ENCODE assay signal across 8 cellular contexts in genomic region chr3:53134631-53135232, GRCh38. TPM values are rescaled to one million over a fixed set of nuclear protein-coding genes. Genes with fewer than 3 reads are reported as not detected.
DNase-seq lines count a peak whose midpoint lies in the region; ATAC-seq, FAIRE-seq and TF ChIP-seq lines count a peak whose summit lies in the region.

No MANE protein-coding gene starts in this region.

- DNase-seq in Daoy (ENCODE audit: low read depth) (peak; percentile 65), GM23248 (peak; percentile 84), NCI-H1092 treated with DMSO at 0.1 percent for 48 hours (lab: John Stamatoyannopoulos, UW) (peak; percentile 62), breast epithelium (ENCODE audit: low spot score in 2 of 2) (peak; percentile 77 to 86), keratinocyte (ENCODE audit: low read depth, low spot score) (no peak)
- DNase-seq in stimulated activated CD4-positive, alpha-beta T cell treated with anti-CD3 and anti-CD28 coated beads, Interleukin-2, amount 100 ng/mL, for 48 hours = peak; percentile 52 to 58

- H3K4me1 ChIP-seq in GM23248 (ENCODE audit: insufficient read depth) (peaks cover 7% of the 10 kb centered on the region), breast epithelium (no peaks in the 10 kb centered on the region), keratinocyte (ENCODE audit: control insufficient read depth, extremely low read depth, insufficient read depth, low read length) (peaks cover 10% of the 10 kb centered on the region)

- no peak for TF ChIP-seq POLR2A in breast epithelium (IDR thresholded peaks at IDR 0.05)

- H2AFZ ChIP-seq in GM23248 = no peak overlapping the region
- H2AFZ ChIP-seq in keratinocyte (ENCODE audit: control insufficient read depth, low read length) = no peak overlapping the region

- peak; percentile 77 for FAIRE-seq in keratinocyte (lab: Jason Lieb, UNC)

- no peak for ATAC-seq in GM19328 (IDR thresholded peaks at IDR 0.05; ENCODE audit: unreplicated experiment)

- no peak overlapping the region for H3K27ac ChIP-seq in GM23248
- peak overlapping the region; percentile 88 for H3K27ac ChIP-seq in VCaP
- no peak overlapping the region for H3K27ac ChIP-seq in breast epithelium
- no peak overlapping the region for H3K27ac ChIP-seq in keratinocyte (ENCODE audit: control insufficient read depth, insufficient read depth, low read length)

- no peaks in the 10 kb centered on the region for H3K9me1 ChIP-seq in keratinocyte (ENCODE audit: control insufficient read depth, extremely low read depth, insufficient read depth, low read length)

- H3K79me2 ChIP-seq in GM23248 (ENCODE audit: insufficient read depth) (peaks cover 5% of the 10 kb centered on the region), keratinocyte (ENCODE audit: control insufficient read depth, insufficient read depth, low read length) (peaks cover 5% of the 10 kb centered on the region)

- H3K4me2 ChIP-seq in GM23248 (ENCODE audit: unreplicated experiment) (no peak overlapping the region), keratinocyte (ENCODE audit: control insufficient read depth, extremely low read depth, insufficient read depth, low read depth, low read length) (no peak overlapping the region)

- H4K20me1 ChIP-seq in GM23248 (ENCODE audit: insufficient read depth) (no peaks in the 10 kb centered on the region), keratinocyte (ENCODE audit: control insufficient read depth, extremely low read depth, insufficient read depth, low read length) (no peaks in the 10 kb centered on the region)

- H3K36me3 ChIP-seq in GM23248 (ENCODE audit: low read depth) (no peaks in the 10 kb centered on the region), breast epithelium (no peaks in the 10 kb centered on the region), keratinocyte (ENCODE audit: control insufficient read depth in 2 of 2, extremely low read depth in 1 of 2, insufficient read depth in 2 of 2, low read length in 2 of 2) (no peaks in the 10 kb centered on the region)

- peak; percentile 95 for TF ChIP-seq CTCF in VCaP (conservative IDR thresholded peaks at IDR 0.05)
- TF ChIP-seq CTCF in breast epithelium (IDR thresholded peaks at IDR 0.05) = peak; percentile 49 to 74 (median 72)
- TF ChIP-seq CTCF in keratinocyte (optimal IDR thresholded peaks at IDR 0.05 in 1 of 3, IDR thresholded peaks at IDR 0.05 in 1 of 3, conservative IDR thresholded peaks at IDR 0.05 in 1 of 3; ENCODE audit: extremely low read depth in 1 of 3, insufficient read depth in 2 of 3, low read length in 3 of 3) = peak; percentile 86 to 99 (median 96)

- H3K9ac ChIP-seq in GM23248 (no peak overlapping the region), keratinocyte (ENCODE audit: control insufficient read depth, extremely low read depth, insufficient read depth, low read length) (no peak overlapping the region)

- dilution Hi-C loops in keratinocyte (cut with MboI; ENCODE audit: extremely low pct_ligation_motif_present, low sequenced_read_pairs) = no loop called here

- H3F3A ChIP-seq in GM23248 (ENCODE audit: insufficient read depth) = peaks cover 11% of the 10 kb centered on the region

- H3K9me3 ChIP-seq in GM23248 (ENCODE audit: low read depth) (no peaks in the 10 kb centered on the region), breast epithelium (no peaks in the 10 kb centered on the region), keratinocyte (ENCODE audit: control insufficient read depth, low read depth, low read length) (no peaks in the 10 kb centered on the region)

- H3K27me3 ChIP-seq in GM23248 (replicated peaks; ENCODE audit: insufficient read depth) (no peaks in the 10 kb centered on the region), breast epithelium (no peaks in the 10 kb centered on the region), keratinocyte (ENCODE audit: control insufficient read depth, extremely low read depth, insufficient read depth, low read length) (no peaks in the 10 kb centered on the region)

- in situ Hi-C loops in GM23248 (cut with MboI) = no loop called here

- H3K4me3 ChIP-seq in GM23248 (no peak overlapping the region), breast epithelium (no peak overlapping the region), keratinocyte (ENCODE audit: control insufficient read depth in 2 of 3, extremely low read depth in 1 of 3, insufficient read depth in 2 of 3, low read depth in 1 of 3, low read length in 3 of 3) (no peak overlapping the region)

- intact Hi-C loops in breast epithelium (cut with DNase I; ENCODE audit: low total_unique reads) = loop anchor here (1.0 to 5.0 kb wide), 2 partner anchors 49 to 1232 kb away; partner anchors contain the start of gene IQCF1

- 26 to 29% methylated on average over 6 of the region's 6 CpGs for WGBS in GM23248 (ENCODE audit: low coverage in 1 of 2, low lambda C conversion rate in 2 of 2, missing lambda C conversion rate in 2 of 2), 2 experiments

- no peaks in the 10 kb centered on the region for H3K9me2 ChIP-seq in GM23248 (ENCODE audit: insufficient read depth)

RNA-seq across cellular contexts. Expression of gene RFT1, which starts 4.5 kb away (rescaled TPM):
- total RNA-seq in Daoy (2014; rRNA removed; shearing (Covaris generic)) = 7.1 and 12.3 TPM in 2 replicates
- total RNA-seq in GM23248 (2014; rRNA removed; shearing (Covaris generic)) = 20.9 and 35.0 TPM in 2 replicates
- polyA plus RNA-seq in GM23248 (2016; fragmentation: Nextera tagmentation; extraction: Ambion mirVana) (35.7 and 43.8 TPM in 2 replicates), keratinocyte (25.5 to 34.4 TPM (median 29.6 TPM) in 3 replicates)
- total RNA-seq in breast epithelium = 10 to 100 TPM in 2 of 3 donors, 1 to 10 TPM in 1; 9.5 to 11.7 (median 10.1) TPM
- polyA plus RNA-seq in keratinocyte (2011; ENCODE audit: low read depth) = 6.3 TPM
- polyA plus RNA-seq in keratinocyte (2011; cell fraction: cytosol; rRNA removed) = 10.9 and 14.9 TPM in 2 replicates
- polyA plus RNA-seq in keratinocyte (2011; cell fraction: nucleus; rRNA removed) = 27.1 and 29.6 TPM in 2 replicates
- polyA plus RNA-seq in keratinocyte (2012; ENCODE audit: low replicate concordance) = 14.1 and 24.9 TPM in 2 replicates
- 64.9 to 81.4 TPM (median 66.8 TPM) in 3 replicates for polyA minus RNA-seq in keratinocyte
- polyA minus RNA-seq in keratinocyte (2011; cell fraction: cytosol; rRNA and poly(A)+ RNA removed) = 28.0 TPM
- 14.2 and 27.4 TPM in 2 replicates for polyA minus RNA-seq in keratinocyte (2011; cell fraction: nucleus; rRNA and poly(A)+ RNA removed)

RNA-seq across cellular contexts. Expression of gene PRKCD, which starts 26.3 kb away (rescaled TPM):
- 0.30 and 0.80 TPM in 2 replicates for total RNA-seq in Daoy (2014; rRNA removed; shearing (Covaris generic))
- total RNA-seq in GM23248 (2014; rRNA removed; shearing (Covaris generic)) = 1.8 and 2.5 TPM in 2 replicates
- polyA plus RNA-seq in GM23248 (2016; fragmentation: Nextera tagmentation; extraction: Ambion mirVana) (9.2 and 9.6 TPM in 2 replicates), keratinocyte (24.7 to 32.1 TPM (median 25.1 TPM) in 3 replicates)
- 10 to 100 TPM; 14.0 to 36.8 (median 15.1) TPM for total RNA-seq in breast epithelium
- 10.5 TPM for polyA plus RNA-seq in keratinocyte (2011; ENCODE audit: low read depth)
- polyA plus RNA-seq in keratinocyte (2011; cell fraction: cytosol; rRNA removed) = 20.4 and 25.7 TPM in 2 replicates
- polyA plus RNA-seq in keratinocyte (2011; cell fraction: nucleus; rRNA removed) = 36.3 and 41.7 TPM in 2 replicates
- polyA plus RNA-seq in keratinocyte (2012; ENCODE audit: low replicate concordance) = 21.6 and 23.7 TPM in 2 replicates
- 21.7 to 45.7 TPM (median 30.3 TPM) in 3 replicates for polyA minus RNA-seq in keratinocyte
- 18.0 TPM for polyA minus RNA-seq in keratinocyte (2011; cell fraction: cytosol; rRNA and poly(A)+ RNA removed)
- 18.5 and 23.4 TPM in 2 replicates for polyA minus RNA-seq in keratinocyte (2011; cell fraction: nucleus; rRNA and poly(A)+ RNA removed)
